Comparison of ENCODE assay signal across 12 cellular contexts in the genomic region with DNA sequence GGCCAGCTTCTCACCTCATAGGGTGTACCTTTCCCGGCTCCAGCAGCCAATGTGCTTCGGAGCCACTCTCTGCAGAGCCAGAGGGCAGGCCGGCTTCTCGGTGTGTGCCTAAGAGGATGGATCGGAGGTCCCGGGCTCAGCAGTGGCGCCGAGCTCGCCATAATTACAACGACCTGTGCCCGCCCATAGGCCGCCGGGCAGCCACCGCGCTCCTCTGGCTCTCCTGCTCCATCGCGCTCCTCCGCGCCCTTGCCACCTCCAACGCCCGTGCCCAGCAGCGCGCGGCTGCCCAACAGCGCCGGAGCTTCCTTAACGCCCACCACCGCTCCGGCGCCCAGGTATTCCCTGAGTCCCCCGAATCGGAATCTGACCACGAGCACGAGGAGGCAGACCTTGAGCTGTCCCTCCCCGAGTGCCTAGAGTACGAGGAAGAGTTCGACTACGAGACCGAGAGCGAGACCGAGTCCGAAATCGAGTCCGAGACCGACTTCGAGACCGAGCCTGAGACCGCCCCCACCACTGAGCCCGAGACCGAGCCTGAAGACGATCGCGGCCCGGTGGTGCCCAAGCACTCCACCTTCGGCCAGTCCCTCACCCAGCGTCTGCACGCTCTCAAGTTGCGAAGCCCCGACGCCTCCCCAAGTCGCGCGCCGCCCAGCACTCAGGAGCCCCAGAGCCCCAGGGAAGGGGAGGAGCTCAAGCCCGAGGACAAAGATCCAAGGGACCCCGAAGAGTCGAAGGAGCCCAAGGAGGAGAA. TPM values are rescaled to one million over a fixed set of nuclear protein-coding genes. Genes with fewer than 3 reads are reported as not detected.
DNase-seq lines count a peak whose midpoint lies in the region; ATAC-seq, FAIRE-seq and TF ChIP-seq lines count a peak whose summit lies in the region.
"Had no signal": no experiment of that assay in that cellular context is flagged by ENCODE, and none has a peak within 500 bp of the region (broad histone marks: within the 10 kb centered on the region; RNA-seq: fewer than 3 reads in every experiment).

No MANE protein-coding gene starts in this region.

- peaks cover 69% of the 10 kb centered on the region for H3K27me3 Mint-ChIP-seq in activated CD8-positive, alpha-beta T cell treated with anti-CD3 and anti-CD28 coated beads, Interleukin-2, amount 10 ng/mL, durations not matched to agents 7 days and 5 days (ENCODE audit: low read depth)
- H3K27me3 Mint-ChIP-seq in activated CD8-positive, alpha-beta memory T cell treated with anti-CD3 and anti-CD28 coated beads, Interleukin-2, amount 10 ng/mL, durations not matched to agents 7 days and 5 days, result peaks cover 96% of the 10 kb centered on the region

- H3K4me3 ChIP-seq in heart right ventricle, result peak overlapping the region in 7 of 10 donors; percentile 3 to 40 (median 25)
- H3K4me3 ChIP-seq in kidney (ENCODE audit: low read length in 2 of 2), result no peak overlapping the region
- H3K4me3 ChIP-seq in upper lobe of right lung, result no peak overlapping the region
- H3K4me3 ChIP-seq: GM12878 had no signal

- H3K9me3 ChIP-seq in heart right ventricle (no peaks in the 10 kb centered on the region), kidney (ENCODE audit: control insufficient read depth in 1 of 2, low read length in 2 of 2) (no peaks in the 10 kb centered on the region), upper lobe of right lung (no peaks in the 10 kb centered on the region)

- H3K4me1 ChIP-seq in heart right ventricle (peaks cover 0 to 14% (median 3%) of the 10 kb centered on the region in 9 donors), kidney (ENCODE audit: control insufficient read depth in 1 of 2, insufficient read depth in 1 of 2, low read depth in 1 of 2, low read length in 2 of 2) (peaks cover 0 to 3% of the 10 kb centered on the region in 2 donors), upper lobe of right lung (no peaks in the 10 kb centered on the region)
- H3K4me1 ChIP-seq: foreskin keratinocyte had no signal

- intact Hi-C loops in heart right ventricle (cut with DNase I), result loop anchor here in 6 of 10 donors (5.0 to 10.0 kb wide), 4 partner anchors 185 to 605 kb away; a partner anchor contains a TSS
- intact Hi-C loops in left ventricle myocardium superior (cut with micrococcal nuclease), result no loop called here
- intact Hi-C loops in kidney (cut with DNase I), result no loop called here
- intact Hi-C loops in upper lobe of right lung (cut with DNase I), result no loop called here

- no peak overlapping the region for H3K9ac ChIP-seq in kidney (ENCODE audit: low read length in 2 of 2)

- no peak for TF ChIP-seq CTCF in heart right ventricle (IDR thresholded peaks at IDR 0.05)
- no peak for TF ChIP-seq CTCF in kidney (IDR thresholded peaks at IDR 0.05; ENCODE audit: borderline replicate concordance, extremely low read depth, insufficient read depth)
- no peak for TF ChIP-seq CTCF in upper lobe of right lung (IDR thresholded peaks at IDR 0.05)

- H3K27me3 ChIP-seq in heart right ventricle (peaks cover 0 to 82% (median 59%) of the 10 kb centered on the region in 7 donors), upper lobe of right lung (peaks cover 33% of the 10 kb centered on the region)

- peak overlapping the region; percentile 34 for H3K4me3 Mint-ChIP-seq in activated CD8-positive, alpha-beta T cell treated with anti-CD3 and anti-CD28 coated beads, Interleukin-2, amount 10 ng/mL, durations not matched to agents 7 days and 5 days
- H3K4me3 Mint-ChIP-seq in activated CD8-positive, alpha-beta memory T cell treated with anti-CD3 and anti-CD28 coated beads, Interleukin-2, amount 10 ng/mL, durations not matched to agents 7 days and 5 days, result no peak overlapping the region
- H3K4me3 Mint-ChIP-seq: central memory CD8-positive, alpha-beta T cell had no signal

- WGBS in heart right ventricle, 2 donors, result 43 to 51% methylated on average over 67 of the region's 67 CpGs

- CTCF ChIA-PET in activated CD8-positive, alpha-beta T cell treated with anti-CD3 and anti-CD28 coated beads, Interleukin-2, amount 10 ng/mL, durations not matched to agents 7 days and 5 days (lab: Charles Lee), result interaction anchor here (0.8 to 4.8 kb wide), 9 partner anchors 26 to 603 kb away, joined by 3 to 46 read pairs (median 3); a partner anchor contains a TSS
- CTCF ChIA-PET in activated CD8-positive, alpha-beta memory T cell treated with anti-CD3 and anti-CD28 coated beads, Interleukin-2, amount 10 ng/mL, durations not matched to agents 7 days and 5 days (lab: Charles Lee), result interaction anchor here (0.8 to 4.0 kb wide), 7 partner anchors 16 to 361 kb away, joined by 3 to 32 read pairs (median 4); a partner anchor contains a TSS

- H3K4me1 Mint-ChIP-seq in activated CD8-positive, alpha-beta T cell treated with anti-CD3 and anti-CD28 coated beads, Interleukin-2, amount 10 ng/mL, durations not matched to agents 7 days and 5 days (ENCODE audit: low read depth), result peaks cover 52% of the 10 kb centered on the region
- H3K4me1 Mint-ChIP-seq in activated CD8-positive, alpha-beta memory T cell treated with anti-CD3 and anti-CD28 coated beads, Interleukin-2, amount 10 ng/mL, durations not matched to agents 7 days and 5 days, result peaks cover 38% of the 10 kb centered on the region
- H3K4me1 Mint-ChIP-seq: CD14-positive monocyte had no signal

- no peak overlapping the region for H3K27ac Mint-ChIP-seq in activated CD8-positive, alpha-beta T cell treated with anti-CD3 and anti-CD28 coated beads, Interleukin-2, amount 10 ng/mL, durations not matched to agents 7 days and 5 days
- H3K27ac Mint-ChIP-seq in activated CD8-positive, alpha-beta memory T cell treated with anti-CD3 and anti-CD28 coated beads, Interleukin-2, amount 10 ng/mL, durations not matched to agents 7 days and 5 days, result no peak overlapping the region
- H3K27ac Mint-ChIP-seq: CD14-positive monocyte had no signal

- no peak for DNase-seq in heart right ventricle
- no peak for DNase-seq in left ventricle myocardium superior
- no peak for DNase-seq in activated CD8-positive, alpha-beta T cell treated with anti-CD3 and anti-CD28 coated beads, Interleukin-2, amount 10 ng/mL, durations not matched to agents 7 days and 5 days
- peak; percentile 67 for DNase-seq in kidney
- no peak for DNase-seq in upper lobe of right lung
- DNase-seq in activated CD8-positive, alpha-beta memory T cell treated with anti-CD3 and anti-CD28 coated beads, Interleukin-2, amount 10 ng/mL, durations not matched to agents 7 days and 5 days, result no peak
- no peak for DNase-seq in activated effector memory CD4-positive, alpha-beta T cell treated with anti-CD3 and anti-CD28 coated beads, Interleukin-2, amount 50 U/mL, for 16 hours
- DNase-seq in activated CD4-positive, alpha-beta T cell treated with anti-CD3 and anti-CD28 coated beads, Interleukin-2, amount 50 U/mL, for 1 hour, result no peak
- DNase-seq: foreskin keratinocyte had no signal

- H3K9me3 Mint-ChIP-seq in activated CD8-positive, alpha-beta T cell treated with anti-CD3 and anti-CD28 coated beads, Interleukin-2, amount 10 ng/mL, durations not matched to agents 7 days and 5 days (ENCODE audit: insufficient read depth), result no peaks in the 10 kb centered on the region
- H3K9me3 Mint-ChIP-seq in activated CD8-positive, alpha-beta memory T cell treated with anti-CD3 and anti-CD28 coated beads, Interleukin-2, amount 10 ng/mL, durations not matched to agents 7 days and 5 days (ENCODE audit: low read depth), result no peaks in the 10 kb centered on the region
- H3K9me3 Mint-ChIP-seq: central memory CD8-positive, alpha-beta T cell had no signal

- FAIRE-seq in kidney (lab: Jason Lieb, UNC), result no peak
- FAIRE-seq: GM12878 had no signal

- POLR2A ChIA-PET in activated CD8-positive, alpha-beta T cell treated with anti-CD3 and anti-CD28 coated beads, Interleukin-2, amount 10 ng/mL, durations not matched to agents 7 days and 5 days (lab: Charles Lee), result interaction anchor here (1.0 kb wide), 1 partner anchor 188 kb away, joined by 3 read pairs; no protein-coding TSS in a partner anchor

- peak in 2 of 8 donors; percentile 10 to 12 for ATAC-seq in heart right ventricle
- no peak for ATAC-seq in left ventricle myocardium superior
- peak; percentile 10 for ATAC-seq in activated CD8-positive, alpha-beta T cell treated with anti-CD3 and anti-CD28 coated beads, Interleukin-2, amount 10 ng/mL, durations not matched to agents 7 days and 5 days
- peak; percentile 8 for ATAC-seq in upper lobe of right lung
- no peak for ATAC-seq in activated CD8-positive, alpha-beta memory T cell treated with anti-CD3 and anti-CD28 coated beads, Interleukin-2, amount 10 ng/mL, durations not matched to agents 7 days and 5 days

- H3K36me3 Mint-ChIP-seq in activated CD8-positive, alpha-beta T cell treated with anti-CD3 and anti-CD28 coated beads, Interleukin-2, amount 10 ng/mL, durations not matched to agents 7 days and 5 days (ENCODE audit: low read depth), result peaks cover 7% of the 10 kb centered on the region
- peaks cover 12% of the 10 kb centered on the region for H3K36me3 Mint-ChIP-seq in activated CD8-positive, alpha-beta memory T cell treated with anti-CD3 and anti-CD28 coated beads, Interleukin-2, amount 10 ng/mL, durations not matched to agents 7 days and 5 days

- H3K36me3 ChIP-seq in heart right ventricle, result no peaks in the 10 kb centered on the region
- H3K36me3 ChIP-seq in kidney (ENCODE audit: control insufficient read depth in 1 of 2, insufficient read depth in 2 of 2, low read length in 2 of 2), result no peaks in the 10 kb centered on the region
- H3K36me3 ChIP-seq in upper lobe of right lung, result no peaks in the 10 kb centered on the region

- H3K27ac ChIP-seq in heart right ventricle (no peak overlapping the region), kidney (ENCODE audit: low read depth in 2 of 2, low read length in 2 of 2) (no peak overlapping the region), upper lobe of right lung (no peak overlapping the region)
- H3K27ac ChIP-seq: foreskin keratinocyte had no signal

RNA-seq across cellular contexts. Expression of a gene that starts 10.5 kb away (rescaled TPM):
- 1 to 10 TPM in 1 of 10 donors, under 1 TPM in 9; 0.15 to 1.5 (median 0.41) TPM for total RNA-seq in heart right ventricle
- polyA plus RNA-seq in heart right ventricle, result 1 to 10 TPM in 1 of 2 donors, under 1 TPM in 1; 0.06 to 1.1 TPM
- total RNA-seq in left ventricle myocardium superior, result 0.35 TPM
- 1 to 10 TPM; 1.3 to 2.0 TPM for total RNA-seq in activated CD8-positive, alpha-beta T cell treated with anti-CD3 and anti-CD28 coated beads, Interleukin-2, amount 10 ng/mL, durations not matched to agents 7 days and 5 days
- 0.88 TPM for total RNA-seq in kidney
- polyA plus RNA-seq in kidney (ENCODE audit: insufficient read depth, low read depth, low replicate concordance), result 0.37 TPM
- 1.1 TPM for total RNA-seq in upper lobe of right lung
- total RNA-seq in activated CD8-positive, alpha-beta memory T cell treated with anti-CD3 and anti-CD28 coated beads, Interleukin-2, amount 10 ng/mL, durations not matched to agents 7 days and 5 days, result 1 to 10 TPM in 1 of 2 experiments, under 1 TPM in 1; 0.89 to 1.8 TPM
- polyA plus RNA-seq: CD14-positive monocyte had no signal

RNA-seq across cellular contexts. Expression of a gene that starts 12.3 kb away (rescaled TPM):
- 1,000 to 10,000 TPM; 1,348 to 2,208 (median 1,783) TPM for total RNA-seq in heart right ventricle
- 1,000 to 10,000 TPM; 1,614 to 5,181 TPM for polyA plus RNA-seq in heart right ventricle
- total RNA-seq in left ventricle myocardium superior, result 1,575 TPM
- 100 to 1,000 TPM; 912 to 952 TPM for total RNA-seq in activated CD8-positive, alpha-beta T cell treated with anti-CD3 and anti-CD28 coated beads, Interleukin-2, amount 10 ng/mL, durations not matched to agents 7 days and 5 days
- 792 TPM for total RNA-seq in kidney
- polyA plus RNA-seq in kidney (ENCODE audit: insufficient read depth, low read depth, low replicate concordance), result 867 TPM
- 746 TPM for total RNA-seq in upper lobe of right lung
- 100 to 1,000 TPM; 817 to 859 TPM for total RNA-seq in activated CD8-positive, alpha-beta memory T cell treated with anti-CD3 and anti-CD28 coated beads, Interleukin-2, amount 10 ng/mL, durations not matched to agents 7 days and 5 days

Comparison
In these comparisons a context has a peak if more than half of its experiments do, and no peak if none do; other contexts are left out.
1. intact Hi-C loops: an anchor here in heart right ventricle (5.0 to 10.0 kb wide); none called in left ventricle myocardium superior, kidney and upper lobe of right lung.
2. ATAC-seq: peak in activated CD8-positive, alpha-beta T cell treated with anti-CD3 and anti-CD28 coated beads, Interleukin-2, amount 10 ng/mL, durations not matched to agents 7 days and 5 days (single experiment) and upper lobe of right lung (single experiment); none in left ventricle myocardium superior (single experiment) and activated CD8-positive, alpha-beta memory T cell treated with anti-CD3 and anti-CD28 coated beads, Interleukin-2, amount 10 ng/mL, durations not matched to agents 7 days and 5 days (single experiment).
3. H3K4me3 ChIP-seq: peak in heart right ventricle (7 of 10); none in kidney (0 of 2) and upper lobe of right lung (single experiment).